Comparison of ENCODE assay signal across 14 cellular contexts in genomic region chr3:95399580-95399979, GRCh38.
A peak's percentile ranks its signal among the peaks of the same experiment; 100 is the strongest.
DNase-seq lines count a peak whose midpoint lies in the region; ATAC-seq and TF ChIP-seq lines count a peak whose summit lies in the region.
"Had no signal": no experiment of that assay in that cellular context is flagged by ENCODE, and none has a peak within 500 bp of the region (broad histone marks: within the 10 kb centered on the region; RNA-seq: fewer than 3 reads in every experiment).

No MANE protein-coding gene starts in this region.

- no peaks in the 10 kb centered on the region for H3K4me1 ChIP-seq in foreskin keratinocyte

- H3K27ac ChIP-seq in foreskin keratinocyte (no peak overlapping the region), brain microvascular endothelial cell (no peak overlapping the region)

- in situ Hi-C loops in brain microvascular endothelial cell (cut with HindIII; ENCODE audit: low pct_ligation_motif_present, low sequenced_read_pairs) = no loop called here

- DNase-seq in NCI-H69 (lab: John Stamatoyannopoulos, UW) (peak; percentile 45), amniotic epithelial cell (ENCODE audit: low read depth) (peak; percentile 29), foreskin keratinocyte (peak; percentile 47 to 83), renal cortical epithelial cell (ENCODE audit: low read depth) (peak; percentile 79), NCI-H1105 (lab: John Stamatoyannopoulos, UW) (no peak), SKM-1 treated with dmso at 0.1 percent for 144 hours (lab: John Stamatoyannopoulos, UW; ENCODE audit: unreplicated experiment) (no peak), brain microvascular endothelial cell (no peak)
- DNase-seq: C1 segment of cervical spinal cord; Calu3; CD4-positive, alpha-beta T cell; DMS79 treated with DMSO at 0.1 percent for 48 hours; EL; GOT3; H9 had no signal

- no peak overlapping the region for H3K4me3 ChIP-seq in brain microvascular endothelial cell (ENCODE audit: low read depth, low read length)

- H3K27me3 ChIP-seq in foreskin keratinocyte = no peaks in the 10 kb centered on the region
- H3K27me3 ChIP-seq in brain microvascular endothelial cell (replicated peaks) = no peaks in the 10 kb centered on the region

- peak; percentile 55 for ATAC-seq in foreskin keratinocyte

- TF ChIP-seq CTCF in foreskin keratinocyte (conservative IDR thresholded peaks at IDR 0.05) = no peak
- no peak for TF ChIP-seq CTCF in brain microvascular endothelial cell (IDR thresholded peaks at IDR 0.05; ENCODE audit: low read depth, low read length, missing control alignments)

- no peaks in the 10 kb centered on the region for H3K36me3 ChIP-seq in brain microvascular endothelial cell (replicated peaks)

Comparison
In these comparisons a context has a peak if more than half of its experiments do, and no peak if none do; other contexts are left out.
1. DNase-seq: peak in NCI-H69 (single experiment), amniotic epithelial cell (single experiment), foreskin keratinocyte (2 of 2) and renal cortical epithelial cell (single experiment); none in NCI-H1105 (single experiment), SKM-1 treated with dmso at 0.1 percent for 144 hours (single experiment) and brain microvascular endothelial cell (single experiment).